1 cellular context compared by ENCODE assay signal in the genomic region with DNA sequence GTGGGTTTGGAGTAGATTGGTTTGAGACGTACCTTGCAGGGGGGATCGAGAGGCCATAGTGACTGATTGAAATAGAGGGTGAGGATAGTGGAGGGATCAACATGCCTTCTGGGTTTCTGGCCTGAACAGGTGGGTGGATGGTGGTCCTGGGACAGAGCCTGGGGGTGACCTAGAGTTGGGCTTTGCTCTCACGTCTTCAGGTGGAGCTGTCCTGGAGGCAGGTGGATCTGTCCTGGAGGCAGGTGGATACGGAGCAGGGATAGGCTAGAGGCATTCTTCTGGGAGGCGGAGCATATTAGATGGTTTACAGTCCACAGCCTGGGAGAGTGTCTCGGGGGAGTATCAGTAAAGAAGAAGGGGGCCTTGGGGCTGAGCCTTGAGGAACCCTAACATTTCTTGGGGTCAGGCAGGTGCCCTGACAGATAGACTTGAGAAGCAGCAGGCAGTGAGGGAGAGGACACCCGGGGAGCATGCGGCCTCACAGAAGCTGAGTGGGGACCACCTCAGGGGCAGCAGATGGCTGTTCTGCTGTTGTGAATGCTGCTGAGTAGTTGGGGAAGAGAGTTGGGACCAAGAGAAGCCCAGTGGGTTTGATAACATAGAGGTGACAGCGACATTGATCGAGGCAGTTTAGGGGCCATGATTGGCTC.
TF ChIP-seq lines count a peak whose summit lies in the region.

No MANE protein-coding gene starts in this region.

TF ChIP-seq in HEK293, 187 proteins besides CTCF, POLR2A, EP300 and RAD21 (continued from another document):
- TF ChIP-seq, protein P1, sequence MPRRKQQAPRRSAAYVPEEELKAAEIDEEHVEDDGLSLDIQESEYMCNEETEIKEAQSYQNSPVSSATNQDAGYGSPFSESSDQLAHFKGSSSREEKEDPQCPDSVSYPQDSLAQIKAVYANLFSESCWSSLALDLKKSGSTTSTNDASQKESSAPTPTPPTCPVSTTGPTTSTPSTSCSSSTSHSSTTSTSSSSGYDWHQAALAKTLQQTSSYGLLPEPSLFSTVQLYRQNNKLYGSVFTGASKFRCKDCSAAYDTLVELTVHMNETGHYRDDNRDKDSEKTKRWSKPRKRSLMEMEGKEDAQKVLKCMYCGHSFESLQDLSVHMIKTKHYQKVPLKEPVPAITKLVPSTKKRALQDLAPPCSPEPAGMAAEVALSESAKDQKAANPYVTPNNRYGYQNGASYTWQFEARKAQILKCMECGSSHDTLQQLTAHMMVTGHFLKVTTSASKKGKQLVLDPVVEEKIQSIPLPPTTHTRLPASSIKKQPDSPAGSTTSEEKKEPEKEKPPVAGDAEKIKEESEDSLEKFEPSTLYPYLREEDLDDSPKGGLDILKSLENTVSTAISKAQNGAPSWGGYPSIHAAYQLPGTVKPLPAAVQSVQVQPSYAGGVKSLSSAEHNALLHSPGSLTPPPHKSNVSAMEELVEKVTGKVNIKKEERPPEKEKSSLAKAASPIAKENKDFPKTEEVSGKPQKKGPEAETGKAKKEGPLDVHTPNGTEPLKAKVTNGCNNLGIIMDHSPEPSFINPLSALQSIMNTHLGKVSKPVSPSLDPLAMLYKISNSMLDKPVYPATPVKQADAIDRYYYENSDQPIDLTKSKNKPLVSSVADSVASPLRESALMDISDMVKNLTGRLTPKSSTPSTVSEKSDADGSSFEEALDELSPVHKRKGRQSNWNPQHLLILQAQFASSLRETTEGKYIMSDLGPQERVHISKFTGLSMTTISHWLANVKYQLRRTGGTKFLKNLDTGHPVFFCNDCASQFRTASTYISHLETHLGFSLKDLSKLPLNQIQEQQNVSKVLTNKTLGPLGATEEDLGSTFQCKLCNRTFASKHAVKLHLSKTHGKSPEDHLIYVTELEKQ (tag by site-specific recombination; IDR thresholded peaks at IDR 0.05; ENCODE audit: borderline replicate concordance) = no peak
- peak; percentile 47; the same call in 1 of the 2 replicates for TF ChIP-seq ZNF600 (tag by site-specific recombination; IDR thresholded peaks at IDR 0.05)
- TF ChIP-seq, protein P2, sequence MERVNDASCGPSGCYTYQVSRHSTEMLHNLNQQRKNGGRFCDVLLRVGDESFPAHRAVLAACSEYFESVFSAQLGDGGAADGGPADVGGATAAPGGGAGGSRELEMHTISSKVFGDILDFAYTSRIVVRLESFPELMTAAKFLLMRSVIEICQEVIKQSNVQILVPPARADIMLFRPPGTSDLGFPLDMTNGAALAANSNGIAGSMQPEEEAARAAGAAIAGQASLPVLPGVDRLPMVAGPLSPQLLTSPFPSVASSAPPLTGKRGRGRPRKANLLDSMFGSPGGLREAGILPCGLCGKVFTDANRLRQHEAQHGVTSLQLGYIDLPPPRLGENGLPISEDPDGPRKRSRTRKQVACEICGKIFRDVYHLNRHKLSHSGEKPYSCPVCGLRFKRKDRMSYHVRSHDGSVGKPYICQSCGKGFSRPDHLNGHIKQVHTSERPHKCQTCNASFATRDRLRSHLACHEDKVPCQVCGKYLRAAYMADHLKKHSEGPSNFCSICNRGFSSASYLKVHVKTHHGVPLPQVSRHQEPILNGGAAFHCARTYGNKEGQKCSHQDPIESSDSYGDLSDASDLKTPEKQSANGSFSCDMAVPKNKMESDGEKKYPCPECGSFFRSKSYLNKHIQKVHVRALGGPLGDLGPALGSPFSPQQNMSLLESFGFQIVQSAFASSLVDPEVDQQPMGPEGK (tag by site-specific recombination; IDR thresholded peaks at IDR 0.05) = no peak
- TF ChIP-seq ZNF16 (tag by site-specific recombination; IDR thresholded peaks at IDR 0.05; ENCODE audit: low read depth) = no peak
